8 cellular contexts compared by ENCODE assay signal in genomic region chr5:109410389-109411174, GRCh38. TPM values are rescaled to one million over a fixed set of nuclear protein-coding genes. Genes with fewer than 3 reads are reported as not detected.
DNase-seq lines count a peak whose midpoint lies in the region; ATAC-seq and TF ChIP-seq lines count a peak whose summit lies in the region.

No MANE protein-coding gene starts in this region.

- no peaks in the 10 kb centered on the region for H3K27me3 Mint-ChIP-seq in activated T-helper 17 cell treated with anti-CD3 and anti-CD28 coated beads, Interleukin-2, amount 50 U/mL, for 72 hours
- peaks cover 0 to 2% (median 0%) of the 10 kb centered on the region in 5 donors for H3K27me3 Mint-ChIP-seq in naive thymus-derived CD4-positive, alpha-beta T cell

- peak overlapping the region; percentile 77 for H3K4me3 ChIP-seq in naive thymus-derived CD4-positive, alpha-beta T cell (ENCODE audit: low read length)
- peak overlapping the region; percentile 94 for H3K4me3 ChIP-seq in suprapubic skin

- H3K4me1 Mint-ChIP-seq in activated T-helper 17 cell treated with anti-CD3 and anti-CD28 coated beads, Interleukin-2, amount 50 U/mL, for 72 hours = peaks cover 18% of the 10 kb centered on the region
- H3K4me1 Mint-ChIP-seq in naive thymus-derived CD4-positive, alpha-beta T cell = peaks cover 18 to 44% (median 36%) of the 10 kb centered on the region in 7 donors

- in situ Hi-C loops in ACHN (cut with HindIII; ENCODE audit: low pct_ligation_motif_present, low pct_unique_long_range_greater_than_20kb, low sequenced_read_pairs) = no loop called here

- H3K36me3 Mint-ChIP-seq in activated T-helper 17 cell treated with anti-CD3 and anti-CD28 coated beads, Interleukin-2, amount 50 U/mL, for 72 hours (ENCODE audit: low read depth) = peaks cover 37% of the 10 kb centered on the region
- H3K36me3 Mint-ChIP-seq in naive thymus-derived CD4-positive, alpha-beta T cell = peaks cover 3 to 16% (median 6%) of the 10 kb centered on the region in 5 donors

- POLR2A ChIA-PET in naive thymus-derived CD4-positive, alpha-beta T cell (lab: Charles Lee) = interaction anchor here (0.7 to 3.0 kb wide), 22 partner anchors 8 to 1029 kb away, joined by 3 to 42 read pairs (median 5); partner anchors contain the start of genes FBXL17, FER and MAN2A1

- CTCF ChIA-PET in naive thymus-derived CD4-positive, alpha-beta T cell (lab: Charles Lee) = interaction anchor here (0.6 kb wide), 1 partner anchor 22 kb away, joined by 5 read pairs; no protein-coding TSS in a partner anchor

- H3K9me3 Mint-ChIP-seq in activated T-helper 17 cell treated with anti-CD3 and anti-CD28 coated beads, Interleukin-2, amount 50 U/mL, for 72 hours = peaks cover 5% of the 10 kb centered on the region
- H3K9me3 Mint-ChIP-seq in naive thymus-derived CD4-positive, alpha-beta T cell = peaks cover 0 to 19% (median 6%) of the 10 kb centered on the region in 11 donors

- H3K27me3 ChIP-seq in naive thymus-derived CD4-positive, alpha-beta T cell (ENCODE audit: control insufficient read depth in 2 of 2, insufficient read depth in 2 of 2, low read length in 2 of 2) = no peaks in the 10 kb centered on the region
- H3K27me3 ChIP-seq in suprapubic skin = no peaks in the 10 kb centered on the region

- DNase-seq in ACHN (peak; percentile 77), OCI-M2 (lab: John Stamatoyannopoulos, UW; ENCODE audit: unreplicated experiment) (peak; percentile 75), fibroblast of peridontal ligament (ENCODE audit: extremely low read depth) (peak; percentile 86), suprapubic skin (ENCODE audit: low spot score in 2 of 2) (peak; percentile 86 to 88)
- peak in 3 of 9 donors; percentile 27 to 53 (median 48) for DNase-seq in naive thymus-derived CD4-positive, alpha-beta T cell

- H3K27ac ChIP-seq in naive thymus-derived CD4-positive, alpha-beta T cell (ENCODE audit: low read depth, low read length) = peak overlapping the region; percentile 99
- peak overlapping the region; percentile 99 for H3K27ac ChIP-seq in suprapubic skin

- H3K9me3 ChIP-seq in naive thymus-derived CD4-positive, alpha-beta T cell (ENCODE audit: control insufficient read depth in 2 of 3, low read length in 3 of 3) = no peaks in the 10 kb centered on the region
- no peaks in the 10 kb centered on the region for H3K9me3 ChIP-seq in suprapubic skin

- peaks cover 0 to 8% (median 0%) of the 10 kb centered on the region in 3 experiments for H3K36me3 ChIP-seq in naive thymus-derived CD4-positive, alpha-beta T cell (ENCODE audit: control insufficient read depth in 2 of 3, insufficient read depth in 3 of 3, low read length in 3 of 3)
- H3K36me3 ChIP-seq in suprapubic skin = no peaks in the 10 kb centered on the region

- peak; percentile 8 to 24 for TF ChIP-seq POLR2A in suprapubic skin (IDR thresholded peaks at IDR 0.05)

- peaks cover 8 to 13% of the 10 kb centered on the region in 2 donors for H3K4me1 ChIP-seq in naive thymus-derived CD4-positive, alpha-beta T cell (ENCODE audit: control insufficient read depth in 2 of 2, insufficient read depth in 2 of 2, low read length in 2 of 2)
- H3K4me1 ChIP-seq in suprapubic skin = peaks cover 53% of the 10 kb centered on the region

- intact Hi-C loops in naive thymus-derived CD4-positive, alpha-beta T cell (cut with micrococcal nuclease) = loop anchor here (1.0 to 10.0 kb wide), 15 partner anchors 28 to 1822 kb away; partner anchors contain the start of genes FBXL17 (in 2 of the 2), MAN2A1 (in 2 of the 2), CAMK4 (in 1 of the 2) and WDR36 (in 1 of the 2)

- no peak for TF ChIP-seq EP300 in suprapubic skin (IDR thresholded peaks at IDR 0.05)

- H3K4me3 Mint-ChIP-seq in activated T-helper 17 cell treated with anti-CD3 and anti-CD28 coated beads, Interleukin-2, amount 50 U/mL, for 72 hours = peak overlapping the region; percentile 97
- peak overlapping the region; percentile 89 to 100 (median 98) for H3K4me3 Mint-ChIP-seq in naive thymus-derived CD4-positive, alpha-beta T cell

- WGBS in suprapubic skin = under 1% methylated on average over 26 of the region's 26 CpGs

- ATAC-seq in GM18511 (IDR thresholded peaks at IDR 0.05; ENCODE audit: unreplicated experiment) (peak; percentile 29), HG03280 (IDR thresholded peaks at IDR 0.05; ENCODE audit: unreplicated experiment) (peak; percentile 10)
- peak; percentile 15 for ATAC-seq in activated T-helper 17 cell treated with anti-CD3 and anti-CD28 coated beads, Interleukin-2, amount 50 U/mL, for 72 hours (replicated peaks)
- ATAC-seq in naive thymus-derived CD4-positive, alpha-beta T cell = no peak

- no peak for TF ChIP-seq CTCF in suprapubic skin (IDR thresholded peaks at IDR 0.05)

- peak overlapping the region; percentile 98 for H3K27ac Mint-ChIP-seq in activated T-helper 17 cell treated with anti-CD3 and anti-CD28 coated beads, Interleukin-2, amount 50 U/mL, for 72 hours
- peak overlapping the region; percentile 97 to 100 (median 99) for H3K27ac Mint-ChIP-seq in naive thymus-derived CD4-positive, alpha-beta T cell

RNA-seq across cellular contexts. Expression of gene PJA2, which starts 0.8 kb away (rescaled TPM):
- total RNA-seq in activated T-helper 17 cell treated with anti-CD3 and anti-CD28 coated beads, Interleukin-2, amount 50 U/mL, for 72 hours = 10 to 100 TPM; 53.9 to 91.0 TPM
- total RNA-seq in naive thymus-derived CD4-positive, alpha-beta T cell = 10 to 100 TPM; 59.9 to 89.9 (median 76.2) TPM
- polyA plus RNA-seq in naive thymus-derived CD4-positive, alpha-beta T cell = 10 to 100 TPM; 50.5 to 55.3 TPM
- 10 to 100 TPM; 43.5 to 68.1 (median 65.0) TPM for total RNA-seq in suprapubic skin
